In the genomic region with DNA sequence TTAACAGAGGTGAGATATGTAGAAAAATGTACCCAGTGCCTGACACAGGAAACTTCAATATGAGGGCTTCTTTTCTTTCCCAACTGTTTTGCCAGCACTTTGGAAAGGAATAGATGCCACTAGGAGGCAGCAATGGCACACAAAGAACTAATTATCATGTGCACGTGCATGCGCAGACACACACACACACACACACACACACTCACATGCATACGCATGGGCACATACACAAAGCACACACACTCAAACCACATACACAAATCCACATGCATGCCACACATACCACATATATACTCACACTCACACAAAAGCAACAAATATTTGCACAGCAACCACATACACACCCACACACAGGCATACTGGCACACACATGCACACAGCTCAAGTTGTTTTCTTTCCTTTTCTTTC, we compare ENCODE assay signal across 8 cellular contexts. TPM values are rescaled to one million over a fixed set of nuclear protein-coding genes. Genes with fewer than 3 reads are reported as not detected.
DNase-seq lines count a peak whose midpoint lies in the region; ATAC-seq and TF ChIP-seq lines count a peak whose summit lies in the region.

No MANE protein-coding gene starts in this region.

- no peaks in the 10 kb centered on the region for H3K36me3 ChIP-seq in prostate gland

- DNase-seq in AG04450 (ENCODE audit: low read depth, low spot score) (peak; percentile 68), NCI-H510A (lab: John Stamatoyannopoulos, UW) (peak; percentile 39), fibroblast of the conjunctiva (ENCODE audit: low read depth) (peak; percentile 71), prostate gland (ENCODE audit: low spot score) (peak; percentile 48), GM10248 (ENCODE audit: extremely low spot score) (no peak)
- DNase-seq in activated CD8-positive, alpha-beta T cell treated with anti-CD3 and anti-CD28 coated beads for 36 hours, result peak; percentile 59

- H3K4me3 ChIP-seq in AG04450 (ENCODE audit: low read depth, low read length) (no peak overlapping the region), prostate gland (no peak overlapping the region)

- H3K27ac ChIP-seq in AG04450 (ENCODE audit: low read depth, low read length) (no peak overlapping the region), prostate gland (no peak overlapping the region)

- H3K4me3 Mint-ChIP-seq in activated CD8-positive, alpha-beta T cell treated with anti-CD3 and anti-CD28 coated beads for 36 hours, result no peak overlapping the region

- POLR2A ChIA-PET in AG04450 (lab: Yijun Ruan, JAX), result no interaction called here
- POLR2A ChIA-PET in activated CD8-positive, alpha-beta T cell treated with anti-CD3 and anti-CD28 coated beads for 36 hours (lab: Charles Lee), result interaction anchor here (1.6 kb wide), 1 partner anchor 9 kb away, joined by 6 read pairs; a partner anchor contains a TSS
- POLR2A ChIA-PET in GM10248 (lab: Yijun Ruan, JAX), result no interaction called here

- H3K4me1 Mint-ChIP-seq in activated CD8-positive, alpha-beta T cell treated with anti-CD3 and anti-CD28 coated beads for 36 hours (ENCODE audit: low read depth), result peaks cover 16% of the 10 kb centered on the region

- H3K9me3 Mint-ChIP-seq in activated CD8-positive, alpha-beta T cell treated with anti-CD3 and anti-CD28 coated beads for 36 hours, result no peaks in the 10 kb centered on the region

- ATAC-seq in activated CD8-positive, alpha-beta T cell treated with anti-CD3 and anti-CD28 coated beads for 36 hours, result peak; percentile 30
- ATAC-seq in HG03159 (IDR thresholded peaks at IDR 0.05; ENCODE audit: unreplicated experiment), result no peak

- intact Hi-C loops in activated CD8-positive, alpha-beta T cell treated with anti-CD3 and anti-CD28 coated beads for 36 hours (cut with micrococcal nuclease), result loop anchor here (5.0 kb wide), 1 partner anchor 707 kb away; no protein-coding TSS in a partner anchor
- intact Hi-C loops in prostate gland (cut with DNase I), result loop anchor here (10.0 kb wide), 1 partner anchor 704 kb away; no protein-coding TSS in a partner anchor

- H3K27me3 ChIP-seq in AG04450 (ENCODE audit: control insufficient read depth, insufficient read depth, low read length) (no peaks in the 10 kb centered on the region), prostate gland (replicated peaks; ENCODE audit: insufficient read depth) (no peaks in the 10 kb centered on the region)

- TF ChIP-seq CTCF in AG04450 (IDR thresholded peaks at IDR 0.05; ENCODE audit: low read depth, low read length), result peak; percentile 82
- 0 out of 2 replicates have a peak, but pooled peaks have one; percentile 24 for TF ChIP-seq CTCF in GM12874 (IDR thresholded peaks at IDR 0.05; ENCODE audit: insufficient read depth, low read depth, low read length)
- TF ChIP-seq CTCF in activated CD8-positive, alpha-beta T cell treated with anti-CD3 and anti-CD28 coated beads for 36 hours (IDR thresholded peaks at IDR 0.05), result peak; percentile 73
- peak; percentile 14 to 60 (median 48) for TF ChIP-seq CTCF in prostate gland (IDR thresholded peaks at IDR 0.05)
- TF ChIP-seq CTCF in GM10248 (IDR thresholded peaks at IDR 0.05; ENCODE audit: control extremely low read depth, extremely low read depth, low read depth, missing control alignments), result no peak

- H3K9me3 ChIP-seq in AG04450 (ENCODE audit: control insufficient read depth, insufficient read depth, low read length) (no peaks in the 10 kb centered on the region; the same call in 1 of the 2 replicates), prostate gland (no peaks in the 10 kb centered on the region)

- TF ChIP-seq POLR2A in prostate gland (IDR thresholded peaks at IDR 0.05), result no peak

- no peaks in the 10 kb centered on the region for H3K4me1 ChIP-seq in prostate gland (replicated peaks)

- no peaks in the 10 kb centered on the region for H3K36me3 Mint-ChIP-seq in activated CD8-positive, alpha-beta T cell treated with anti-CD3 and anti-CD28 coated beads for 36 hours (ENCODE audit: low read depth)

- 1% methylated on average over 3 of the region's 3 CpGs for WGBS in prostate gland

- no peak overlapping the region for H3K27ac Mint-ChIP-seq in activated CD8-positive, alpha-beta T cell treated with anti-CD3 and anti-CD28 coated beads for 36 hours

- CTCF ChIA-PET in AG04450 (lab: Charles Lee) (interaction anchor here (0.6 to 1.9 kb wide), 46 partner anchors 8 to 998 kb away, joined by 3 to 12 read pairs (median 4); no protein-coding TSS in a partner anchor), GM10248 (lab: Yijun Ruan, JAX) (interaction anchor here (1.0 to 1.1 kb wide), 2 partner anchors 10 to 12 kb away, joined by 3 to 5 read pairs; no protein-coding TSS in a partner anchor)
- CTCF ChIA-PET in activated CD8-positive, alpha-beta T cell treated with anti-CD3 and anti-CD28 coated beads for 36 hours (lab: Charles Lee), result interaction anchor here (0.6 to 3.3 kb wide), 26 partner anchors 9 to 781 kb away, joined by 3 to 15 read pairs (median 3); a partner anchor contains a TSS

- no peaks in the 10 kb centered on the region for H3K27me3 Mint-ChIP-seq in activated CD8-positive, alpha-beta T cell treated with anti-CD3 and anti-CD28 coated beads for 36 hours

RNA-seq across cellular contexts. Expression of a gene that starts 8.8 kb away (rescaled TPM):
- 5.7 and 6.3 TPM in 2 replicates for polyA plus RNA-seq in AG04450 (2011; rRNA removed)
- 2.4 and 8.3 TPM in 2 replicates for polyA minus RNA-seq in AG04450 (2011; rRNA and poly(A)+ RNA removed)
- 1 to 10 TPM; 1.2 to 1.5 TPM for total RNA-seq in activated CD8-positive, alpha-beta T cell treated with anti-CD3 and anti-CD28 coated beads for 36 hours
- 10 to 100 TPM in 1 of 2 donors, 1 to 10 TPM in 1; 2.3 to 22.8 TPM for total RNA-seq in prostate gland

RNA-seq across cellular contexts. Expression of a gene that starts 28.5 kb away (rescaled TPM):
- not detected in 2 replicates for polyA plus RNA-seq in AG04450 (2011; rRNA removed)
- polyA minus RNA-seq in AG04450 (2011; rRNA and poly(A)+ RNA removed), result not detected in 2 replicates
- total RNA-seq in activated CD8-positive, alpha-beta T cell treated with anti-CD3 and anti-CD28 coated beads for 36 hours, result not detected
- total RNA-seq in prostate gland, result not detected
